Comparison of ENCODE assay signal across 8 cellular contexts in the genomic region with DNA sequence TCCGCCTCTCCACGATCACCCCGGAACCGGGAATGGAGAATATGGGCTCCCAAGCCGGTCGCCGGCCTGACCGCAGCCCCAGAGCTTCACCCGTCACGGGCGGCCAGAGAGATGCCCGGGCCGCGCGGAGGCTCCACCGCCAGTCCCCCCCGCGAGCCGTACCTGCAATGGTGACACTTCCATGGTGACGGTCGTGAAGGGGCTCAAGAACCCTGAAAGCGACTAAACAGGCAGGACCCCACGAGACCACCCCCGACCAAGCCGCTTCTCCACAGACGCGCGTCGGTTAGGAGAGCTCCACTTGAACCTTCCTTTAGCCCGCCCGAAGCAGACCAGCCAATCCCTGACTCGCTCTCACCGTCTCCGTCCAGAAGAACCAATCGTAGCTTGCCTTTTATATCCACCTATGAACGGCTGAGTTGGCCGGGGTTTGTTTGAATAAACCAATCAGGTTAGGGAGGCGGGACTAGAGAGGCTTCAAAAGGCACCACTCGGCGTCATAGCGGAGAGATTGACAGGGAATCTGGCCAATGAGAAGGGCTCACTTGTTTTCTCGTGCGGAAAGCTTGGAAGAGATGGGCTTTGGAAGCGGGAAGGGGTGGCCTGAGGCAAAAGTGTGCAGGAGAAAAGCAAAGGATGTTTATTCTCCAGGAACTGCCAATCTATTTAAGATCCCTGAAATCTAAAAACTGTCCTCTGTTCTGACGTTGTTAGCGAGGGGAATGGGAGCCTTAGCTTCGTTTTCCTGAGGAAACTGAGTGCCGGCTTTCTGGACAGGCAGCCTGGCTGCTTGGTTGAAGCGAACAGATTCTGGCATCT. TPM values are rescaled to one million over a fixed set of nuclear protein-coding genes. Genes with fewer than 3 reads are reported as not detected.
DNase-seq lines count a peak whose midpoint lies in the region; ATAC-seq and TF ChIP-seq lines count a peak whose summit lies in the region.

TOP2A (minus strand) TSS at position 288 of the 819 bp plus-strand sequence; CDS start at position 183, 105 bp downstream.

- H4K8ac ChIP-seq in mesendoderm (ENCODE audit: low read depth, low read length) = peak within 1 kb of the TSS; percentile 41

- intact Hi-C loops in Calu3 (cut with micrococcal nuclease; ENCODE audit: unreplicated experiment) = loop anchor here (1.0 to 10.0 kb wide), 9 partner anchors 58 to 796 kb away; partner anchors contain the start of genes ERBB2, LRRC3C, ORMDL3 and PSMD3

- H3K4me3 Mint-ChIP-seq in Calu3 (ENCODE audit: low read depth, unreplicated experiment) (peak within 1 kb of the TSS; percentile 96), endodermal cell (peak within 1 kb of the TSS; percentile 95)

- H3K27ac ChIP-seq in HUES48 (ENCODE audit: low read depth, low read length) (peak within 1 kb of the TSS; percentile 74), endodermal cell (ENCODE audit: low read depth, low read length) (peak within 1 kb of the TSS; percentile 57), mesendoderm (ENCODE audit: low read depth, low read length) (peak within 1 kb of the TSS; percentile 8)

- TF ChIP-seq CTCF in Calu3 (IDR thresholded peaks at IDR 0.05; ENCODE audit: unreplicated experiment) = no peak
- no peak for TF ChIP-seq CTCF in endodermal cell (conservative IDR thresholded peaks at IDR 0.05)

- H2BK5ac ChIP-seq in mesendoderm (ENCODE audit: low read length) = peak within 1 kb of the TSS; percentile 42

- peaks cover 2% of the 10 kb centered on the region for H3K79me1 ChIP-seq in mesendoderm (ENCODE audit: low read length)

- H3K4me1 ChIP-seq in HUES48 (ENCODE audit: control insufficient read depth, insufficient read depth, low read length) = peaks cover 15% of the 10 kb centered on the region
- H3K4me1 ChIP-seq in NT2/D1 (ENCODE audit: insufficient read depth, insufficient read length) = peaks cover 10% of the 10 kb centered on the region
- H3K4me1 ChIP-seq in endodermal cell (ENCODE audit: control insufficient read depth, insufficient read depth, low read length) = peaks cover 5% of the 10 kb centered on the region
- peaks cover 2% of the 10 kb centered on the region for H3K4me1 ChIP-seq in mesendoderm (ENCODE audit: control insufficient read depth, low read depth, low read length)

- H3K9me3 ChIP-seq in HUES48 (ENCODE audit: control insufficient read depth, insufficient read depth, low read length) (no peaks in the 10 kb centered on the region), NT2/D1 (ENCODE audit: insufficient read depth, low read length) (no peaks in the 10 kb centered on the region), endodermal cell (ENCODE audit: control insufficient read depth, low read length) (no peaks in the 10 kb centered on the region)

- H3K36me3 ChIP-seq in HUES48 (ENCODE audit: control insufficient read depth, insufficient read depth, low read length) (peaks cover 36% of the 10 kb centered on the region), NT2/D1 (ENCODE audit: insufficient read depth, insufficient read length, low read length) (peaks cover 35% of the 10 kb centered on the region), endodermal cell (ENCODE audit: control insufficient read depth, insufficient read depth, low read length) (peaks cover 26% of the 10 kb centered on the region), mesendoderm (ENCODE audit: control insufficient read depth, insufficient read depth, low read length) (no peaks in the 10 kb centered on the region)

- H3K36me3 Mint-ChIP-seq in Calu3 (ENCODE audit: insufficient read depth, unreplicated experiment) (peaks cover 68% of the 10 kb centered on the region), endodermal cell (ENCODE audit: low read depth) (peaks cover 13% of the 10 kb centered on the region)

- no peaks in the 10 kb centered on the region for H3K27me3 ChIP-seq in HUES48 (ENCODE audit: control insufficient read depth, insufficient read depth, low read length)
- H3K27me3 ChIP-seq in NT2/D1 (ENCODE audit: insufficient read depth, insufficient read length) = no peaks in the 10 kb centered on the region
- H3K27me3 ChIP-seq in endodermal cell (ENCODE audit: control insufficient read depth, insufficient read depth, low read length, poor library complexity, severe bottlenecking) = no peaks in the 10 kb centered on the region
- H3K27me3 ChIP-seq in mesendoderm (ENCODE audit: insufficient read depth, low read length, poor library complexity) = no peaks in the 10 kb centered on the region

- H3K4me1 Mint-ChIP-seq in Calu3 (ENCODE audit: low read depth, unreplicated experiment) (peaks cover 42% of the 10 kb centered on the region), endodermal cell (peaks cover 16% of the 10 kb centered on the region)

- peak within 1 kb of the TSS; percentile 85 for H3K18ac ChIP-seq in mesendoderm (ENCODE audit: low read length)

- H3K4ac ChIP-seq in mesendoderm (ENCODE audit: low read depth, low read length) = peak within 1 kb of the TSS; percentile 86

- H4K5ac ChIP-seq in mesendoderm (ENCODE audit: low read length) = peak within 1 kb of the TSS; percentile 29

- no peaks in the 10 kb centered on the region for H3K27me3 Mint-ChIP-seq in Calu3 (ENCODE audit: unreplicated experiment)
- no peaks in the 10 kb centered on the region for H3K27me3 Mint-ChIP-seq in endodermal cell (ENCODE audit: insufficient read depth)

- peak within 1 kb of the TSS; percentile 91 for H3K56ac ChIP-seq in mesendoderm (ENCODE audit: low read length)

- peak within 1 kb of the TSS; percentile 92 for H3K4me3 ChIP-seq in HUES48 (ENCODE audit: low read depth, low read length)
- H3K4me3 ChIP-seq in NT2/D1 (ENCODE audit: insufficient read length, low read depth) = peak within 1 kb of the TSS; percentile 81
- H3K4me3 ChIP-seq in endodermal cell (ENCODE audit: low read length) = peak within 1 kb of the TSS; percentile 88
- H3K4me3 ChIP-seq in mesendoderm (ENCODE audit: low read length) = peak within 1 kb of the TSS; percentile 89

- H2BK15ac ChIP-seq in mesendoderm (replicated peaks; ENCODE audit: low read depth) = no peak within 1 kb of the TSS

- WGBS in endodermal cell (ENCODE audit: insufficient coverage in 1 of 2, insufficient read length in 1 of 2), 2 experiments = 4 to 14% methylated on average over 19 to 49 of the region's 49 CpGs
- WGBS in mesendoderm (ENCODE audit: extremely low coverage, insufficient coverage, low lambda C conversion rate) = no CpG with 5 or more reads among the region's 49 CpGs

- CTCF ChIA-PET in Calu3 (lab: Charles Lee) = interaction anchor here (0.5 to 18.0 kb wide), 151 partner anchors 9 to 1365 kb away, joined by 3 to 498 read pairs (median 6); partner anchors contain the start of genes CASC3, CDC6, CSF3 and ERBB2

- no peak within 1 kb of the TSS for H3K23ac ChIP-seq in mesendoderm (ENCODE audit: low read length)

- peak; percentile 100 for DNase-seq in Calu3
- peak; percentile 99 for DNase-seq in NT2/D1 (ENCODE audit: low read depth, low spot score)
- peak; percentile 90 to 96 (median 96) for DNase-seq in activated CD8-positive, alpha-beta memory T cell treated with anti-CD3 and anti-CD28 coated beads for 48 hours (ENCODE audit: low read depth in 2 of 3, low spot score in 2 of 3)
- DNase-seq in endodermal cell = peak; percentile 100
- peak; percentile 100 for DNase-seq in mesendoderm
- peak; percentile 83 for DNase-seq in stimulated activated CD8-positive, alpha-beta memory T cell treated with anti-CD3 and anti-CD28 coated beads, Interleukin-12 subunit alpha, Interleukin-12 subunit beta, amount 100 ng/mL, for 4 hours (ENCODE audit: low read depth)

- peak within 1 kb of the TSS; percentile 56 for H3K4me2 ChIP-seq in mesendoderm (ENCODE audit: low read length)

- no peak within 1 kb of the TSS for H2BK120ac ChIP-seq in mesendoderm (ENCODE audit: low read depth, low read length)

- peak within 1 kb of the TSS; percentile 87 for H2AK5ac ChIP-seq in mesendoderm (ENCODE audit: low read length)

- H3K79me2 ChIP-seq in mesendoderm (ENCODE audit: control insufficient read depth, insufficient read depth, low read length) = peaks cover 11% of the 10 kb centered on the region

- ATAC-seq in GM21423 (IDR thresholded peaks at IDR 0.05; ENCODE audit: unreplicated experiment) = peak; percentile 90

- H3K9ac ChIP-seq in HUES48 (ENCODE audit: low read depth, low read length) (peak within 1 kb of the TSS; percentile 68), NT2/D1 (ENCODE audit: insufficient read length, low read depth) (peak within 1 kb of the TSS; percentile 92), endodermal cell (ENCODE audit: extremely low read depth, low read length, poor library complexity, severe bottlenecking) (peak within 1 kb of the TSS; percentile 73), mesendoderm (ENCODE audit: low read length) (peak within 1 kb of the TSS; percentile 88)

- no peaks in the 10 kb centered on the region for H3K9me3 Mint-ChIP-seq in Calu3 (ENCODE audit: low read depth, unreplicated experiment)
- H3K9me3 Mint-ChIP-seq in endodermal cell = no peaks in the 10 kb centered on the region

- H3K27ac Mint-ChIP-seq in Calu3 (ENCODE audit: unreplicated experiment) = peak within 1 kb of the TSS; percentile 94
- H3K27ac Mint-ChIP-seq in endodermal cell = peak within 1 kb of the TSS; percentile 97

- no TSS peak for BruUV-seq in Calu3 (replicated peaks; lab: Mats Ljungman, UMichigan)

RNA-seq across cellular contexts. Expression of gene TOP2A, which starts in this region (rescaled TPM):
- total RNA-seq in Calu3 (2022) (1,389 and 1,672 TPM in 2 replicates), endodermal cell (100 to 1,000 TPM; 173 to 246 TPM)
- polyA plus RNA-seq in endodermal cell (2013, experiment 1 of 2) = 353 TPM
- 358 TPM for polyA plus RNA-seq in endodermal cell (2013, experiment 2 of 2)
- 122 TPM for polyA plus RNA-seq in mesendoderm (2013, experiment 1 of 2)
- polyA plus RNA-seq in mesendoderm (2013, experiment 2 of 2) = 126 TPM

Comparison
In these comparisons a context has a peak if more than half of its experiments do, and no peak if none do; other contexts are left out.
1. Peak in every context shown above with its lines: DNase-seq, ATAC-seq, H3K4me3 ChIP-seq and H3K27ac ChIP-seq.
2. H3K27ac ChIP-seq: peak in every context shown above with its lines; median percentile 74 in HUES48; 57 in endodermal cell; 8 in mesendoderm.